1 cellular context compared by ENCODE assay signal in the genomic region with DNA sequence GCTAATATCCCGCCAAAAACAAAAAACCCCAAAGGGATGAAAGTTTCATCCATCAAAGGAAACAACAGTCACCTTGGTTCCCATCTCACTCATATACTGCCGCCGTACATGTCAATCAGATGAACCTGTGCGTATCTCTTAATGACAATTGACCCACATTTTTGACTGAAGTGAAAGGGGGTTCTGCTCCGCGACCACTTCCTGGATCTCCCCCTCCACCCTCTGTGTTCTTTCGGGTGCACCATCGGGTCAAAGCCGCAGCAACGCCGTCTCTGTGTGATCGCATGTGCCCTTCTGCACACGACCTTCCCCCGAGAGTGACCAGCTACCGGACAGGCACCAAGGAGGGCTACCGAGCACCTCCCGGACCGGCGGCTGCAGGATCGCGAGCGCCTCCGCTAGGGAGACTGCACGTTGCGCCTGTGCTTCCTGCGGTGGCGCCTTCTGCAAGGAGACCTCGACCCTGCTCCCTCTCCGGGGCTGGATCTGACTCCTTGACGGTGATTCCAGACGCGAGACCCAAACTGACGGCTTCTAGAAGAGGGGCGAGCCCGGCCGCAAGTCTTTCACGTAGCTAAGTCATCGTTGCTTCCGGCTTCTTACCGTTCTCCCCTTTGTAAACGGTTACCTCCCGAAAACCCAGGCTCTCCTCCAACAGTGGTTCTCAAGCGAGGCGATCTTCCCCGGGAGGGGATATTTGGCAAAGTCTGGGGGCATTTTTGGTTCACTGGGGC.
TF ChIP-seq lines count a peak whose summit lies in the region.
"Not testable (repeated sequence)": the region's sequence is repeated elsewhere in the genome, so short reads cannot be mapped to it uniquely, and the experiment has no call there.

No MANE protein-coding gene starts in this region.

TF ChIP-seq in K562, 482 proteins besides CTCF, POLR2A, EP300 and RAD21:
- TF ChIP-seq, protein P1, sequence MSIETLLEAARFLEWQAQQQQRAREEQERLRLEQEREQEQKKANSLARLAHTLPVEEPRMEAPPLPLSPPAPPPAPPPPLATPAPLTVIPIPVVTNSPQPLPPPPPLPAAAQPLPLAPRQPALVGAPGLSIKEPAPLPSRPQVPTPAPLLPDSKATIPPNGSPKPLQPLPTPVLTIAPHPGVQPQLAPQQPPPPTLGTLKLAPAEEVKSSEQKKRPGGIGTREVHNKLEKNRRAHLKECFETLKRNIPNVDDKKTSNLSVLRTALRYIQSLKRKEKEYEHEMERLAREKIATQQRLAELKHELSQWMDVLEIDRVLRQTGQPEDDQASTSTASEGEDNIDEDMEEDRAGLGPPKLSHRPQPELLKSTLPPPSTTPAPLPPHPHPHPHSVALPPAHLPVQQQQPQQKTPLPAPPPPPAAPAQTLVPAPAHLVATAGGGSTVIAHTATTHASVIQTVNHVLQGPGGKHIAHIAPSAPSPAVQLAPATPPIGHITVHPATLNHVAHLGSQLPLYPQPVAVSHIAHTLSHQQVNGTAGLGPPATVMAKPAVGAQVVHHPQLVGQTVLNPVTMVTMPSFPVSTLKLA (conservative IDR thresholded peaks at IDR 0.05) = peak in 1 of 2 experiments; percentile 34; a peak in 1 of 4 replicates
- peak; percentile 17 to 45; a peak in 2 of 4 replicates for TF ChIP-seq NRF1 (conservative IDR thresholded peaks at IDR 0.05 in 1 of 2, IDR thresholded peaks at IDR 0.05 in 1 of 2)
- 0 out of 2 replicates have a peak, but pooled peaks have one; percentile 36 for TF ChIP-seq L3MBTL2 (IDR thresholded peaks at IDR 0.05)
- TF ChIP-seq PKNOX1 (IDR thresholded peaks at IDR 0.05) = peak; percentile 84
- TF ChIP-seq HDAC1 (IDR thresholded peaks at IDR 0.05) = 0 out of 4 replicates have a peak, but pooled peaks of 1 of the 2 experiments have one; percentile 31
- 0 out of 2 replicates have a peak, but pooled peaks have one; percentile 23 for TF ChIP-seq MGA (IDR thresholded peaks at IDR 0.05)
- peak; percentile 76 for TF ChIP-seq DACH1 (IDR thresholded peaks at IDR 0.05; ENCODE audit: partially characterized antibody)
- TF ChIP-seq, protein P2, sequence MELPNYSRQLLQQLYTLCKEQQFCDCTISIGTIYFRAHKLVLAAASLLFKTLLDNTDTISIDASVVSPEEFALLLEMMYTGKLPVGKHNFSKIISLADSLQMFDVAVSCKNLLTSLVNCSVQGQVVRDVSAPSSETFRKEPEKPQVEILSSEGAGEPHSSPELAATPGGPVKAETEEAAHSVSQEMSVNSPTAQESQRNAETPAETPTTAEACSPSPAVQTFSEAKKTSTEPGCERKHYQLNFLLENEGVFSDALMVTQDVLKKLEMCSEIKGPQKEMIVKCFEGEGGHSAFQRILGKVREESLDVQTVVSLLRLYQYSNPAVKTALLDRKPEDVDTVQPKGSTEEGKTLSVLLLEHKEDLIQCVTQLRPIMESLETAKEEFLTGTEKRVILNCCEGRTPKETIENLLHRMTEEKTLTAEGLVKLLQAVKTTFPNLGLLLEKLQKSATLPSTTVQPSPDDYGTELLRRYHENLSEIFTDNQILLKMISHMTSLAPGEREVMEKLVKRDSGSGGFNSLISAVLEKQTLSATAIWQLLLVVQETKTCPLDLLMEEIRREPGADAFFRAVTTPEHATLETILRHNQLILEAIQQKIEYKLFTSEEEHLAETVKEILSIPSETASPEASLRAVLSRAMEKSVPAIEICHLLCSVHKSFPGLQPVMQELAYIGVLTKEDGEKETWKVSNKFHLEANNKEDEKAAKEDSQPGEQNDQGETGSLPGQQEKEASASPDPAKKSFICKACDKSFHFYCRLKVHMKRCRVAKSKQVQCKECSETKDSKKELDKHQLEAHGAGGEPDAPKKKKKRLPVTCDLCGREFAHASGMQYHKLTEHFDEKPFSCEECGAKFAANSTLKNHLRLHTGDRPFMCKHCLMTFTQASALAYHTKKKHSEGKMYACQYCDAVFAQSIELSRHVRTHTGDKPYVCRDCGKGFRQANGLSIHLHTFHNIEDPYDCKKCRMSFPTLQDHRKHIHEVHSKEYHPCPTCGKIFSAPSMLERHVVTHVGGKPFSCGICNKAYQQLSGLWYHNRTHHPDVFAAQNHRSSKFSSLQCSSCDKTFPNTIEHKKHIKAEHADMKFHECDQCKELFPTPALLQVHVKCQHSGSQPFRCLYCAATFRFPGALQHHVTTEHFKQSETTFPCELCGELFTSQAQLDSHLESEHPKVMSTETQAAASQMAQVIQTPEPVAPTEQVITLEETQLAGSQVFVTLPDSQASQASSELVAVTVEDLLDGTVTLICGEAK (IDR thresholded peaks at IDR 0.05) = peak; percentile 20; the same call in 1 of the 2 replicates
- TF ChIP-seq, protein P2 (CRISPR knock-in tag; IDR thresholded peaks at IDR 0.05) = not testable (repeated sequence)
- TF ChIP-seq, protein P3, sequence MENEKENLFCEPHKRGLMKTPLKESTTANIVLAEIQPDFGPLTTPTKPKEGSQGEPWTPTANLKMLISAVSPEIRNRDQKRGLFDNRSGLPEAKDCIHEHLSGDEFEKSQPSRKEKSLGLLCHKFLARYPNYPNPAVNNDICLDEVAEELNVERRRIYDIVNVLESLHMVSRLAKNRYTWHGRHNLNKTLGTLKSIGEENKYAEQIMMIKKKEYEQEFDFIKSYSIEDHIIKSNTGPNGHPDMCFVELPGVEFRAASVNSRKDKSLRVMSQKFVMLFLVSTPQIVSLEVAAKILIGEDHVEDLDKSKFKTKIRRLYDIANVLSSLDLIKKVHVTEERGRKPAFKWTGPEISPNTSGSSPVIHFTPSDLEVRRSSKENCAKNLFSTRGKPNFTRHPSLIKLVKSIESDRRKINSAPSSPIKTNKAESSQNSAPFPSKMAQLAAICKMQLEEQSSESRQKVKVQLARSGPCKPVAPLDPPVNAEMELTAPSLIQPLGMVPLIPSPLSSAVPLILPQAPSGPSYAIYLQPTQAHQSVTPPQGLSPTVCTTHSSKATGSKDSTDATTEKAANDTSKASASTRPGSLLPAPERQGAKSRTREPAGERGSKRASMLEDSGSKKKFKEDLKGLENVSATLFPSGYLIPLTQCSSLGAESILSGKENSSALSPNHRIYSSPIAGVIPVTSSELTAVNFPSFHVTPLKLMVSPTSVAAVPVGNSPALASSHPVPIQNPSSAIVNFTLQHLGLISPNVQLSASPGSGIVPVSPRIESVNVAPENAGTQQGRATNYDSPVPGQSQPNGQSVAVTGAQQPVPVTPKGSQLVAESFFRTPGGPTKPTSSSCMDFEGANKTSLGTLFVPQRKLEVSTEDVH (IDR thresholded peaks at IDR 0.05; ENCODE audit: low read depth, partially characterized antibody) = peak; percentile 41
TF ChIP-seq in K562: peak in this region for 9; not testable (repeated sequence) for 473.
